In genomic region chr22:50482107-50483074, GRCh38 we compare ENCODE assay signal across 1 cellular context.
TF ChIP-seq lines count a peak whose summit lies in the region.

No MANE protein-coding gene starts in this region.

TF ChIP-seq in H1, 55 proteins besides CTCF, POLR2A, EP300 and RAD21:
- TF ChIP-seq KDM4A (IDR thresholded peaks at IDR 0.05; ENCODE audit: low read depth, low read length, severe bottlenecking) (peak; percentile 0), SIRT6 (IDR thresholded peaks at IDR 0.05; ENCODE audit: low read length) (no peak), USF2 (IDR thresholded peaks at IDR 0.05; ENCODE audit: low read length) (peak; percentile 79), HDAC2 (IDR thresholded peaks at IDR 0.05; ENCODE audit: borderline replicate concordance in 1 of 2, low read depth in 2 of 2, low read length in 2 of 2) (0 out of 4 replicates have a peak, but pooled peaks of 1 of the 2 experiments have one; percentile 38)
